ENCODE assay signal across 13 cellular contexts in genomic region chr14:105860615-105861580, GRCh38.
DNase-seq lines count a peak whose midpoint lies in the region; ATAC-seq and TF ChIP-seq lines count a peak whose summit lies in the region.
"Had no signal": no experiment of that assay in that cellular context is flagged by ENCODE, and none has a peak within 500 bp of the region (broad histone marks: within the 10 kb centered on the region; RNA-seq: fewer than 3 reads in every experiment).

No MANE protein-coding gene starts in this region.

- TF ChIP-seq POLR2A in GM18951 (IDR thresholded peaks at IDR 0.05; ENCODE audit: extremely low read depth, insufficient read depth, insufficient read length): peak; percentile 82

- peak overlapping the region; percentile 23 to 92 (median 68); a peak in 19 of 20 replicates for H3K4me3 ChIP-seq in BLaER1 treated with 17β-estradiol and CSF1 and Interleukin-3, amounts not matched to agents 10 nM and 100 nM
- H3K4me3 ChIP-seq in mucosa of rectum (ENCODE audit: low read length in 2 of 2): peak overlapping the region; percentile 3 to 65

- peak overlapping the region; percentile 26 to 94 (median 86); a peak in 21 of 22 replicates for H3K27ac ChIP-seq in BLaER1 treated with 17β-estradiol and CSF1 and Interleukin-3, amounts not matched to agents 10 nM and 100 nM
- H3K27ac ChIP-seq in mucosa of rectum (ENCODE audit: low read depth in 2 of 2, low read length in 2 of 2): peak overlapping the region; percentile 53 to 70
- H3K27ac ChIP-seq: C4-2B, HL-60 had no signal

- H3K36me3 ChIP-seq in BLaER1 treated with 17β-estradiol and CSF1 and Interleukin-3, amounts not matched to agents 10 nM and 100 nM: peaks cover 0 to 79% (median 0%) of the 10 kb centered on the region in 11 experiments; a peak in 9 of 22 replicates
- peaks cover 0 to 3% of the 10 kb centered on the region in 2 donors for H3K36me3 ChIP-seq in mucosa of rectum (ENCODE audit: control insufficient read depth in 2 of 2, insufficient read depth in 2 of 2, low read length in 2 of 2)

- ATAC-seq in HG03342 (IDR thresholded peaks at IDR 0.05; ENCODE audit: unreplicated experiment): no peak

- peak overlapping the region; percentile 68 to 96 (median 83); a peak in 21 of 22 replicates for H3K9ac ChIP-seq in BLaER1 treated with 17β-estradiol and CSF1 and Interleukin-3, amounts not matched to agents 10 nM and 100 nM
- H3K9ac ChIP-seq in mucosa of rectum (ENCODE audit: low read depth in 1 of 2, low read length in 2 of 2): peak overlapping the region in 1 of 2 donors; percentile 70

- peaks cover 8 to 82% (median 74%) of the 10 kb centered on the region in 10 experiments for H3K4me1 ChIP-seq in BLaER1 treated with 17β-estradiol and CSF1 and Interleukin-3, amounts not matched to agents 10 nM and 100 nM
- no peaks in the 10 kb centered on the region for H3K4me1 ChIP-seq in mucosa of rectum (ENCODE audit: control insufficient read depth in 2 of 2, insufficient read depth in 2 of 2, low read length in 2 of 2)

- H4K20me1 ChIP-seq in BLaER1 treated with 17β-estradiol and CSF1 and Interleukin-3, amounts not matched to agents 10 nM and 100 nM: peaks cover 0 to 60% (median 19%) of the 10 kb centered on the region in 11 experiments; a peak in 15 of 22 replicates

- in situ Hi-C loops in GM18951 (cut with MboI; ENCODE audit: low sequenced_read_pairs, unreplicated experiment): no loop called here

- peaks cover 0 to 78% (median 0%) of the 10 kb centered on the region in 11 experiments; a peak in 7 of 22 replicates for H3K27me3 ChIP-seq in BLaER1 treated with 17β-estradiol and CSF1 and Interleukin-3, amounts not matched to agents 10 nM and 100 nM
- H3K27me3 ChIP-seq in mucosa of rectum (ENCODE audit: control insufficient read depth in 2 of 2, insufficient read depth in 2 of 2, low read length in 2 of 2): no peaks in the 10 kb centered on the region

- DNase-seq in activated T-cell treated with anti-CD3 and anti-CD28 coated beads, Interleukin-2, amount 50 U/mL, for 48 hours: peak; percentile 27 to 28
- DNase-seq in NCI-H2107 treated with DMSO at 0.1 percent for 48 hours (lab: John Stamatoyannopoulos, UW; ENCODE audit: unreplicated experiment) (no peak), NCI-H526 treated with DMSO at 0.1 percent for 48 hours (lab: John Stamatoyannopoulos, UW) (no peak), NCI-H1694 treated with DMSO at 0.1 percent for 48 hours (lab: John Stamatoyannopoulos, UW) (no peak)
- DNase-seq: NCI-H1436 treated with DMSO at 0.1 percent for 48 hours, RPMI8226, substantia nigra had no signal

- H3K4me2 ChIP-seq in BLaER1 treated with 17β-estradiol and CSF1 and Interleukin-3, amounts not matched to agents 10 nM and 100 nM: peak overlapping the region; percentile 44 to 100 (median 98)

- H3K9me3 ChIP-seq in BLaER1 treated with 17β-estradiol and CSF1 and Interleukin-3, amounts not matched to agents 10 nM and 100 nM (replicated peaks in 1 of 11): no peaks in the 10 kb centered on the region; a peak in 2 of 22 replicates
- no peaks in the 10 kb centered on the region for H3K9me3 ChIP-seq in mucosa of rectum (ENCODE audit: control insufficient read depth in 2 of 2, low read length in 2 of 2)

Comparison
In these comparisons a context has a peak if more than half of its experiments do, and no peak if none do; other contexts are left out.
1. DNase-seq: peak in activated T-cell treated with anti-CD3 and anti-CD28 coated beads, Interleukin-2, amount 50 U/mL, for 48 hours (2 of 2); none in NCI-H2107 treated with DMSO at 0.1 percent for 48 hours (single experiment), NCI-H526 treated with DMSO at 0.1 percent for 48 hours (single experiment) and NCI-H1694 treated with DMSO at 0.1 percent for 48 hours (single experiment).